13 cellular contexts compared by ENCODE assay signal in genomic region chr1:203839081-203839480, GRCh38. TPM values are rescaled to one million over a fixed set of nuclear protein-coding genes. Genes with fewer than 3 reads are reported as not detected.
A peak's percentile ranks its signal among the peaks of the same experiment; 100 is the strongest.
DNase-seq lines count a peak whose midpoint lies in the region; ATAC-seq lines count a peak whose summit lies in the region.
"Had no signal": no experiment of that assay in that cellular context is flagged by ENCODE, and none has a peak within 500 bp of the region (broad histone marks: within the 10 kb centered on the region; RNA-seq: fewer than 3 reads in every experiment).

No MANE protein-coding gene starts in this region.

- peaks cover 0 to 1% (median under 1%) of the 10 kb centered on the region in 4 donors for H3K4me1 Mint-ChIP-seq in CD4-positive, alpha-beta memory T cell
- H3K4me1 Mint-ChIP-seq: IgD-negative memory B cell had no signal

- POLR2A ChIA-PET in CD4-positive, alpha-beta memory T cell (lab: Charles Lee; ENCODE audit: partially characterized antibody), result no interaction called here

- intact Hi-C loops in CD4-positive, alpha-beta memory T cell (cut with micrococcal nuclease), result no loop called here

- peaks cover 52 to 63% of the 10 kb centered on the region in 2 donors for H3K36me3 Mint-ChIP-seq in CD4-positive, alpha-beta memory T cell

- H3K27me3 Mint-ChIP-seq in CD4-positive, alpha-beta memory T cell, result no peaks in the 10 kb centered on the region
- H3K27me3 Mint-ChIP-seq: IgD-negative memory B cell had no signal

- H3K27ac ChIP-seq in SJCRH30, result no peak overlapping the region
- no peak overlapping the region for H3K27ac ChIP-seq in CD4-positive, alpha-beta memory T cell (ENCODE audit: low read depth, low read length)
- H3K27ac ChIP-seq: foreskin keratinocyte had no signal

- in situ Hi-C loops in KBM-7 (cut with MboI; ENCODE audit: low pct_unique_long_range_greater_than_20kb, low sequenced_read_pairs), result no loop called here

- peak overlapping the region in 2 of 7 donors; percentile 23 to 39 for H3K27ac Mint-ChIP-seq in CD4-positive, alpha-beta memory T cell
- H3K27ac Mint-ChIP-seq: IgD-negative memory B cell had no signal

- H3K9me3 Mint-ChIP-seq in CD4-positive, alpha-beta memory T cell, result no peaks in the 10 kb centered on the region
- H3K9me3 Mint-ChIP-seq: activated T-cell treated with anti-CD3 and anti-CD28 coated beads, Interleukin-2, amount 50 U/mL, for 4 hours; IgD-negative memory B cell had no signal

- no peaks in the 10 kb centered on the region for H3K27me3 ChIP-seq in SJCRH30
- H3K27me3 ChIP-seq in CD4-positive, alpha-beta memory T cell (ENCODE audit: insufficient read depth, low read length), result no peaks in the 10 kb centered on the region
- H3K27me3 ChIP-seq: foreskin keratinocyte had no signal

- no peak overlapping the region for H3K4me3 Mint-ChIP-seq in CD4-positive, alpha-beta memory T cell
- H3K4me3 Mint-ChIP-seq: activated T-cell treated with anti-CD3 and anti-CD28 coated beads, Interleukin-2, amount 50 U/mL, for 4 hours; IgD-negative memory B cell had no signal

- peak; percentile 71 for DNase-seq in EH (ENCODE audit: low read depth)
- peak; percentile 29 to 37 for DNase-seq in SJCRH30
- DNase-seq in fibroblast of gingiva (ENCODE audit: low read depth), result peak; percentile 95
- peak; percentile 51 for DNase-seq in renal cortical epithelial cell (ENCODE audit: low read depth)
- DNase-seq in CD4-positive, alpha-beta memory T cell, result no peak
- DNase-seq in MV-4-11 (lab: John Stamatoyannopoulos, UW), result no peak
- DNase-seq in KBM-7, result no peak
- DNase-seq: activated T-cell treated with anti-CD3 and anti-CD28 coated beads, Interleukin-2, amount 50 U/mL, for 4 hours; foreskin keratinocyte; NCI-H1694; NCI-H82 had no signal

- H3K9me3 ChIP-seq in SJCRH30 (replicated peaks), result no peaks in the 10 kb centered on the region; the same call in 1 of the 2 replicates
- no peaks in the 10 kb centered on the region for H3K9me3 ChIP-seq in CD4-positive, alpha-beta memory T cell (ENCODE audit: control insufficient read depth in 1 of 2, low read length in 2 of 2)

- ATAC-seq in GM21515 (IDR thresholded peaks at IDR 0.05; ENCODE audit: unreplicated experiment), result no peak
- ATAC-seq: activated T-cell treated with anti-CD3 and anti-CD28 coated beads, Interleukin-2, amount 50 U/mL, for 4 hours; foreskin keratinocyte had no signal

- no peak overlapping the region for H3K4me3 ChIP-seq in SJCRH30
- H3K4me3 ChIP-seq in CD4-positive, alpha-beta memory T cell (ENCODE audit: low read length in 2 of 2), result no peak overlapping the region

- H3K36me3 ChIP-seq in SJCRH30, result peaks cover 83% of the 10 kb centered on the region
- H3K36me3 ChIP-seq in CD4-positive, alpha-beta memory T cell (ENCODE audit: insufficient read depth, low read length), result peaks cover 56% of the 10 kb centered on the region

- CTCF ChIA-PET in CD4-positive, alpha-beta memory T cell (lab: Charles Lee; ENCODE audit: partially characterized antibody), result no interaction called here

- no peaks in the 10 kb centered on the region for H3K4me1 ChIP-seq in SJCRH30
- H3K4me1 ChIP-seq in CD4-positive, alpha-beta memory T cell (ENCODE audit: insufficient read depth, low read length), result no peaks in the 10 kb centered on the region
- H3K4me1 ChIP-seq: foreskin keratinocyte had no signal

RNA-seq across cellular contexts. Expression of gene SNRPE, which starts 22.3 kb away (rescaled TPM):
- total RNA-seq in SJCRH30 (2014; rRNA removed; shearing (Covaris generic)), result 323 and 390 TPM in 2 replicates
- 68.8 and 71.7 TPM in 2 replicates for total RNA-seq in renal cortical epithelial cell
- 10 to 100 TPM; 63.3 to 69.9 TPM for total RNA-seq in CD4-positive, alpha-beta memory T cell
- 100 to 1,000 TPM; 222 to 225 TPM for polyA plus RNA-seq in CD4-positive, alpha-beta memory T cell

RNA-seq across cellular contexts. Expression of gene ZBED6, which starts 43.7 kb away (rescaled TPM):
- total RNA-seq in SJCRH30 (2014; rRNA removed; shearing (Covaris generic)), result 21.4 and 21.7 TPM in 2 replicates
- total RNA-seq in renal cortical epithelial cell, result 4.3 and 10.6 TPM in 2 replicates
- total RNA-seq in CD4-positive, alpha-beta memory T cell, result 10 to 100 TPM; 26.5 to 29.3 TPM
- under 1 TPM; 0.29 to 0.40 TPM for polyA plus RNA-seq in CD4-positive, alpha-beta memory T cell

RNA-seq across cellular contexts. Expression of gene ZC3H11A, which starts 43.7 kb away (rescaled TPM):
- total RNA-seq in SJCRH30 (2014; rRNA removed; shearing (Covaris generic)), result 136 and 153 TPM in 2 replicates
- total RNA-seq in renal cortical epithelial cell, result 71.2 and 137 TPM in 2 replicates
- 100 to 1,000 TPM; 132 to 141 TPM for total RNA-seq in CD4-positive, alpha-beta memory T cell
- polyA plus RNA-seq in CD4-positive, alpha-beta memory T cell, result 10 to 100 TPM; 50.9 to 55.0 TPM

Comparison
In these comparisons a context has a peak if more than half of its experiments do, and no peak if none do; other contexts are left out.
1. DNase-seq: peak in EH (single experiment), SJCRH30 (2 of 2), fibroblast of gingiva (single experiment) and renal cortical epithelial cell (single experiment); none in CD4-positive, alpha-beta memory T cell (0 of 5), MV-4-11 (single experiment) and KBM-7 (single experiment).